ENCODE assay signal across 10 cellular contexts in the genomic region with DNA sequence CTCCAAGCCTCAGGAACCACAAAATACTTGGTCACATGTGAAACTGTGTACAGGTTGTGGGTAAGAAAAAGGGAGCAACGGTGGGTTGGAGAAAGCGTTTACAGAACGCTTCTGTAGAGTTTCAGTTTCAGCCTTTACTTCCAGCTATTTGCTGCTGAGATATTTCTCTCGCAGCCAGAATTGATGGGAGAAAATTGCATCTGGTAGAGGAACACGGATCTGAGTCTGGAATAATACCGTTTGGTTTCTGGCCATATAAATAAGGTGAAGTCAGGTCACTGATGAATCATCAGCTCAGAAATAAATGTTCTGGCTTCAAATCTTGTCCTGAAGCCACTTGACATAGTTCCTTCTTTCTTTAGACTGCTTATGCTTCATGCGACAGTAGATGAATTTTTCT. TPM values are rescaled to one million over a fixed set of nuclear protein-coding genes. Genes with fewer than 3 reads are reported as not detected.
A peak's percentile ranks its signal among the peaks of the same experiment; 100 is the strongest.
DNase-seq lines count a peak whose midpoint lies in the region; ATAC-seq and TF ChIP-seq lines count a peak whose summit lies in the region.
"Had no signal": no experiment of that assay in that cellular context is flagged by ENCODE, and none has a peak within 500 bp of the region (broad histone marks: within the 10 kb centered on the region; RNA-seq: fewer than 3 reads in every experiment).

No MANE protein-coding gene starts in this region.

- peaks cover 18% of the 10 kb centered on the region for H3K4me1 ChIP-seq in GM23248 (ENCODE audit: insufficient read depth)
- no peaks in the 10 kb centered on the region; a peak in 1 of 4 replicates for H3K4me1 ChIP-seq in SK-N-SH (ENCODE audit: control insufficient read depth in 1 of 2, insufficient read depth in 2 of 2, low read depth in 1 of 2, low read length in 1 of 2)
- H3K4me1 ChIP-seq in heart right ventricle: peaks cover 0 to 43% (median 20%) of the 10 kb centered on the region in 9 donors
- peaks cover 2% of the 10 kb centered on the region for H3K4me1 ChIP-seq in stomach smooth muscle (ENCODE audit: control insufficient read depth, insufficient read depth, low read length)

- TF ChIP-seq RAD21 in SK-N-SH (IDR thresholded peaks at IDR 0.05; ENCODE audit: low read length): no peak

- H3K27ac ChIP-seq in GM23248: no peak overlapping the region
- peak overlapping the region; percentile 25 to 68; a peak in 3 of 4 replicates for H3K27ac ChIP-seq in SK-N-SH (ENCODE audit: low read depth in 2 of 2, low read length in 1 of 2)
- peak overlapping the region; percentile 51 to 88 (median 76) for H3K27ac ChIP-seq in heart right ventricle
- peak overlapping the region; percentile 12 for H3K27ac ChIP-seq in stomach smooth muscle (ENCODE audit: low read length)

- no peaks in the 10 kb centered on the region for H3K9me2 ChIP-seq in GM23248 (ENCODE audit: insufficient read depth)
- H3K9me2 ChIP-seq in SK-N-SH: no peaks in the 10 kb centered on the region

- H2AFZ ChIP-seq in GM23248 (peak overlapping the region; percentile 70), SK-N-SH (ENCODE audit: low read depth) (no peak overlapping the region)

- no peaks in the 10 kb centered on the region for H3K27me3 ChIP-seq in GM23248 (replicated peaks; ENCODE audit: insufficient read depth)
- no peaks in the 10 kb centered on the region for H3K27me3 ChIP-seq in SK-N-SH (ENCODE audit: insufficient read depth)
- H3K27me3 ChIP-seq in heart right ventricle: no peaks in the 10 kb centered on the region
- H3K27me3 ChIP-seq in stomach smooth muscle (ENCODE audit: control insufficient read depth in 1 of 2, insufficient read depth in 2 of 2, low read length in 2 of 2): no peaks in the 10 kb centered on the region
- H3K27me3 ChIP-seq in H7 (ENCODE audit: control insufficient read depth, insufficient read depth, low read length): no peaks in the 10 kb centered on the region; the same call in 1 of the 2 replicates

- ATAC-seq in heart right ventricle: peak; percentile 71 to 86 (median 80)
- no peak for ATAC-seq in activated T-helper 17 cell treated with anti-CD3 and anti-CD28 coated beads, Interleukin-2, amount 50 U/mL, for 72 hours (replicated peaks)

- no peak overlapping the region for H3K27ac Mint-ChIP-seq in activated T-helper 17 cell treated with anti-CD3 and anti-CD28 coated beads, Interleukin-2, amount 50 U/mL, for 72 hours

- no peak overlapping the region for H3K4me3 Mint-ChIP-seq in activated T-helper 17 cell treated with anti-CD3 and anti-CD28 coated beads, Interleukin-2, amount 50 U/mL, for 72 hours

- H3K4me2 ChIP-seq in GM23248 (ENCODE audit: unreplicated experiment): peak overlapping the region; percentile 63
- peak overlapping the region; percentile 5; the same call in 1 of the 2 replicates for H3K4me2 ChIP-seq in SK-N-SH

- H3K9me3 Mint-ChIP-seq in activated T-helper 17 cell treated with anti-CD3 and anti-CD28 coated beads, Interleukin-2, amount 50 U/mL, for 72 hours: peaks cover 1% of the 10 kb centered on the region

- H3F3A ChIP-seq in GM23248 (ENCODE audit: insufficient read depth) (no peaks in the 10 kb centered on the region), SK-N-SH (replicated peaks; ENCODE audit: insufficient read depth) (no peaks in the 10 kb centered on the region)

- H3K4me3 ChIP-seq in GM23248 (peak overlapping the region; percentile 68), SK-N-SH (ENCODE audit: low read depth in 2 of 2, low read length in 1 of 2) (no peak overlapping the region), heart right ventricle (peak overlapping the region in 8 of 10 donors; percentile 4 to 47 (median 38)), stomach smooth muscle (ENCODE audit: low read length in 2 of 2) (peak overlapping the region; percentile 64 to 79), H7 (ENCODE audit: insufficient read depth, low read depth, low read length) (no peak overlapping the region)

- H3K9me3 ChIP-seq in GM23248 (ENCODE audit: low read depth) (no peaks in the 10 kb centered on the region), SK-N-SH (no peaks in the 10 kb centered on the region), heart right ventricle (peaks cover 0 to 4% (median 0%) of the 10 kb centered on the region in 11 donors), stomach smooth muscle (ENCODE audit: control insufficient read depth in 2 of 2, low read length in 2 of 2) (no peaks in the 10 kb centered on the region)

- no peak for TF ChIP-seq EP300 in SK-N-SH (IDR thresholded peaks at IDR 0.05; ENCODE audit: borderline replicate concordance in 1 of 2, low read depth in 1 of 2, low read length in 1 of 2)

- no peaks in the 10 kb centered on the region for H3K4me1 Mint-ChIP-seq in activated T-helper 17 cell treated with anti-CD3 and anti-CD28 coated beads, Interleukin-2, amount 50 U/mL, for 72 hours

- peaks cover 15% of the 10 kb centered on the region for H3K27me3 Mint-ChIP-seq in activated T-helper 17 cell treated with anti-CD3 and anti-CD28 coated beads, Interleukin-2, amount 50 U/mL, for 72 hours

- H3K36me3 ChIP-seq in GM23248 (ENCODE audit: low read depth): no peaks in the 10 kb centered on the region
- no peaks in the 10 kb centered on the region for H3K36me3 ChIP-seq in SK-N-SH (replicated peaks in 1 of 2; ENCODE audit: control insufficient read depth in 1 of 2, insufficient read depth in 2 of 2, low read length in 1 of 2)
- no peaks in the 10 kb centered on the region for H3K36me3 ChIP-seq in heart right ventricle
- H3K36me3 ChIP-seq in stomach smooth muscle (ENCODE audit: control insufficient read depth in 2 of 2, insufficient read depth in 2 of 2, low read length in 2 of 2): no peaks in the 10 kb centered on the region
- H3K36me3 ChIP-seq in H7 (replicated peaks; ENCODE audit: control insufficient read depth, insufficient read depth, low read length): no peaks in the 10 kb centered on the region

- CTCF ChIA-PET in SK-N-SH (lab: Yijun Ruan, JAX): interaction anchor here (1.0 to 1.5 kb wide), 2 partner anchors 73 to 1366 kb away, joined by 3 to 4 read pairs; no protein-coding TSS in a partner anchor

- 3 to 5% methylated on average over 7 of the region's 7 CpGs for WGBS in GM23248 (ENCODE audit: low coverage in 1 of 2, low lambda C conversion rate in 2 of 2, missing lambda C conversion rate in 2 of 2), 2 experiments
- WGBS in SK-N-SH (ENCODE audit: low lambda C conversion rate): 55% methylated on average over 7 of the region's 7 CpGs
- WGBS in heart right ventricle, 2 donors: 5 to 15% methylated on average over 7 of the region's 7 CpGs

- POLR2A ChIA-PET in SK-N-SH (lab: Yijun Ruan, JAX): no interaction called here

- in situ Hi-C loops in GM23248 (cut with MboI): no loop called here

- H3K79me2 ChIP-seq in GM23248 (ENCODE audit: insufficient read depth) (no peaks in the 10 kb centered on the region), SK-N-SH (ENCODE audit: insufficient read depth) (no peaks in the 10 kb centered on the region)

- intact Hi-C loops in heart right ventricle (cut with DNase I): loop anchor here in 3 of 10 donors (2.0 to 10.0 kb wide), 3 partner anchors 279 to 1367 kb away; no protein-coding TSS in a partner anchor

- TF ChIP-seq CTCF in SK-N-SH (IDR thresholded peaks at IDR 0.05) (no peak), heart right ventricle (IDR thresholded peaks at IDR 0.05) (no peak)

- DNase-seq in GM23248 (peak; percentile 45), SK-N-SH (no peak), heart right ventricle (no peak), H7 (no peak), NCI-H774 (lab: John Stamatoyannopoulos, UW) (no peak), NCI-H2196 (lab: John Stamatoyannopoulos, UW; ENCODE audit: unreplicated experiment) (no peak)
- DNase-seq: islet precursor cell; stimulated activated CD4-positive, alpha-beta T cell treated with anti-CD3 and anti-CD28 coated beads, Interleukin-15, amount 100 ng/mL, for 24 hours had no signal

- H3K36me3 Mint-ChIP-seq in activated T-helper 17 cell treated with anti-CD3 and anti-CD28 coated beads, Interleukin-2, amount 50 U/mL, for 72 hours (ENCODE audit: low read depth): no peaks in the 10 kb centered on the region

- H3K9ac ChIP-seq in GM23248: peak overlapping the region; percentile 42
- H3K9ac ChIP-seq in SK-N-SH: no peak overlapping the region
- H3K9ac ChIP-seq in stomach smooth muscle (ENCODE audit: low read length in 2 of 2): peak overlapping the region; percentile 7 to 63

- H4K20me1 ChIP-seq in GM23248 (ENCODE audit: insufficient read depth) (no peaks in the 10 kb centered on the region), SK-N-SH (ENCODE audit: insufficient read depth) (no peaks in the 10 kb centered on the region)

TF ChIP-seq in SK-N-SH, 30 proteins besides CTCF, POLR2A, EP300 and RAD21:
- no peak for TF ChIP-seq MEF2A (IDR thresholded peaks at IDR 0.05; ENCODE audit: borderline replicate concordance, low read depth)
- TF ChIP-seq FOSL2 (IDR thresholded peaks at IDR 0.05; ENCODE audit: borderline replicate concordance, low read depth): peak; percentile 14; the same call in 1 of the 2 replicates

RNA-seq across cellular contexts. Expression of a gene that starts 20.3 kb away (rescaled TPM):
- total RNA-seq in GM23248 (2014; rRNA removed; shearing (Covaris generic)): 12.6 and 17.7 TPM in 2 replicates
- polyA plus RNA-seq in GM23248 (2016; fragmentation: Nextera tagmentation; extraction: Ambion mirVana): 11.5 and 13.1 TPM in 2 replicates
- 15.0 and 15.8 TPM in 2 replicates for polyA plus RNA-seq in SK-N-SH (2012; rRNA removed)
- polyA plus RNA-seq in SK-N-SH (2012; cell fraction: cytosol; rRNA removed): 20.1 and 22.5 TPM in 2 replicates
- 12.3 and 17.9 TPM in 2 replicates for polyA plus RNA-seq in SK-N-SH (2012; cell fraction: nucleus; rRNA removed)
- total RNA-seq in heart right ventricle: 1 to 10 TPM; 3.2 to 7.0 (median 5.3) TPM
- 1 to 10 TPM; 2.5 to 4.7 TPM for polyA plus RNA-seq in heart right ventricle
- total RNA-seq in H7 (2014; rRNA removed; shearing (Covaris generic)): 50.2 and 52.0 TPM in 2 replicates
- 10 to 100 TPM; 46.8 to 55.0 TPM for total RNA-seq in activated T-helper 17 cell treated with anti-CD3 and anti-CD28 coated beads, Interleukin-2, amount 50 U/mL, for 72 hours

Comparison
In these comparisons a context has a peak if more than half of its experiments do, and no peak if none do; other contexts are left out.
1. H3K4me3 ChIP-seq: peak in GM23248 (single experiment), heart right ventricle (8 of 10) and stomach smooth muscle (2 of 2); none in SK-N-SH (0 of 2) and H7 (single experiment).